15 cellular contexts compared by ENCODE assay signal in genomic region chr2:10289891-10290290, GRCh38. TPM values are rescaled to one million over a fixed set of nuclear protein-coding genes. Genes with fewer than 3 reads are reported as not detected.
A peak's percentile ranks its signal among the peaks of the same experiment; 100 is the strongest.
DNase-seq lines count a peak whose midpoint lies in the region; TF ChIP-seq lines count a peak whose summit lies in the region.
"Had no signal": no experiment of that assay in that cellular context is flagged by ENCODE, and none has a peak within 500 bp of the region (broad histone marks: within the 10 kb centered on the region; RNA-seq: fewer than 3 reads in every experiment).

No MANE protein-coding gene starts in this region.

- H3K9me3 Mint-ChIP-seq in HFFc6 = no peaks in the 10 kb centered on the region

- H3K36me3 ChIP-seq in stomach = no peaks in the 10 kb centered on the region
- H3K36me3 ChIP-seq: thyroid gland had no signal

- peaks cover 0 to 6% (median 4%) of the 10 kb centered on the region in 4 donors for H3K9me3 ChIP-seq in stomach
- H3K9me3 ChIP-seq: thyroid gland had no signal

- H3K36me3 Mint-ChIP-seq in HFFc6 (ENCODE audit: low read depth) = peaks cover 8% of the 10 kb centered on the region; the same call in 1 of the 2 replicates

- 86 to 97% (median 92%) methylated on average over 2 to 11 of the region's 11 CpGs for WGBS in stomach, 5 donors

- H3K4me3 ChIP-seq in stomach = no peak overlapping the region
- H3K4me3 ChIP-seq: skin epidermis, thyroid gland had no signal

- CTCF ChIA-PET in RWPE1 (lab: Yijun Ruan, JAX) = interaction anchor here (0.6 kb wide), 2 partner anchors 165 to 956 kb away, joined by 4 to 5 read pairs; no protein-coding TSS in a partner anchor

- no peak for TF ChIP-seq EP300 in stomach (IDR thresholded peaks at IDR 0.05)

- peak overlapping the region; percentile 56; the same call in 1 of the 2 replicates for H3K27ac Mint-ChIP-seq in HFFc6
- H3K27ac Mint-ChIP-seq: nephron had no signal

- TF ChIP-seq CTCF in HFFc6 (IDR thresholded peaks at IDR 0.05) (no peak), RWPE1 (conservative IDR thresholded peaks at IDR 0.05; ENCODE audit: low read depth) (no peak), stomach (IDR thresholded peaks at IDR 0.05) (no peak)

- POLR2A ChIA-PET in RWPE1 (lab: Yijun Ruan, JAX; ENCODE audit: low non-redundant PET) = no interaction called here

- intact Hi-C loops in stomach (cut with DNase I; ENCODE audit: low total_unique reads) = loop anchor here (10.0 kb wide), 1 partner anchor 155 kb away; no protein-coding TSS in a partner anchor

- TF ChIP-seq POLR2A in stomach (IDR thresholded peaks at IDR 0.05) = no peak

- H3K4me1 ChIP-seq in stomach = peaks cover 21 to 26% (median 23%) of the 10 kb centered on the region in 4 donors

- no peak overlapping the region for H3K4me3 Mint-ChIP-seq in HFFc6
- H3K4me3 Mint-ChIP-seq: nephron had no signal

- peak; percentile 55 for DNase-seq in HFFc6
- peak; percentile 90 for DNase-seq in RWPE1 (ENCODE audit: low spot score)
- peak; percentile 64 for DNase-seq in epithelial cell of prostate (ENCODE audit: low read depth, low spot score)
- peak; percentile 89 for DNase-seq in renal cortical epithelial cell (ENCODE audit: low read depth)
- no peak for DNase-seq in stomach
- DNase-seq in DMS53 treated with DMSO at 0.1 percent for 48 hours (lab: John Stamatoyannopoulos, UW; ENCODE audit: unreplicated experiment) = no peak
- DNase-seq in SIG-M5 (lab: John Stamatoyannopoulos, UW) = no peak
- DNase-seq in substantia nigra (lab: John Stamatoyannopoulos, UW) = no peak
- DNase-seq: activated naive CD4-positive, alpha-beta T cell treated with anti-CD3 and anti-CD28 coated beads, Interleukin-2, amount 50 U/mL, for 16 hours; glutamatergic neuron; left colon; NCI-H2227 treated with DMSO at 0.1 percent for 48 hours; thyroid gland had no signal

- peaks cover 47% of the 10 kb centered on the region for H3K4me1 Mint-ChIP-seq in HFFc6 (ENCODE audit: low read depth)

- no peaks in the 10 kb centered on the region for H3K27me3 ChIP-seq in stomach
- H3K27me3 ChIP-seq: thyroid gland had no signal

- no peaks in the 10 kb centered on the region for H3K27me3 Mint-ChIP-seq in HFFc6 (ENCODE audit: insufficient read depth)

- H3K27ac ChIP-seq in RWPE1 (peak overlapping the region; percentile 70), epithelial cell of prostate (no peak overlapping the region), stomach (no peak overlapping the region), substantia nigra (ENCODE audit: low read depth, low read length, poor library complexity, severe bottlenecking) (no peak overlapping the region)
- H3K27ac ChIP-seq: skin epidermis, thyroid gland had no signal

RNA-seq across cellular contexts. Expression of gene HPCAL1, which starts 12.8 kb away (rescaled TPM):
- 10 to 100 TPM; 36.3 to 60.3 (median 57.2) TPM for total RNA-seq in HFFc6 (2021; fragmentation: NEBNext Ultra II Directional; extraction: Animal tissue kit (Norgen Biotek cat#: 25700))
- total RNA-seq in renal cortical epithelial cell = 64.9 and 90.2 TPM in 2 replicates
- 100 to 1,000 TPM in 2 of 5 donors, 10 to 100 TPM in 3; 14.0 to 571 (median 89.3) TPM for total RNA-seq in stomach
- polyA plus RNA-seq in stomach = 10 to 100 TPM; 46.4 to 97.9 (median 81.6) TPM

Comparison
In these comparisons a context has a peak if more than half of its experiments do, and no peak if none do; other contexts are left out.
1. DNase-seq: peak in HFFc6 (single experiment), RWPE1 (single experiment), epithelial cell of prostate (single experiment) and renal cortical epithelial cell (single experiment); none in stomach (single experiment), DMS53 treated with DMSO at 0.1 percent for 48 hours (single experiment), SIG-M5 (single experiment) and substantia nigra (0 of 49).